In the genomic region with DNA sequence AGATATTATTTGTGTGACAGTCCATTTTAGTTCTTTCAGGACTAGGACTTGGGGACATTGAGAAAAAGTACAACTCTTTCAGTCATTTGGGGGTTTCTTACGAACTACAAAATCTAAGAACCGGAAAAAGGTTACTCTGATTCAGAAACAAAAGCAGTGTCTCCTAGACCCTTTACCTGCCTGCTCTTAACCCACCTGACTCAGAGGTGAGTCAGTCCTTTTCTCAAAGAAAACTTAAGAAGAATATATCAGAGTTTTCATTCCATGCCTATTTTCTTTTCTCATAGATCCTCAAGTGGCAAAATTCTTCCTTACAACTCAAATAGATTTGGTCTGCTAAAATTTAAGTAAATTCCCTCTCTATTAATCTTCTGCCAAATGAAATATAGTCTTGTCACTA, we compare ENCODE assay signal across 25 cellular contexts.
"Had no signal": no experiment of that assay in that cellular context is flagged by ENCODE, and none has a peak within 500 bp of the region (broad histone marks: within the 10 kb centered on the region; RNA-seq: fewer than 3 reads in every experiment).

No MANE protein-coding gene starts in this region.

- H2AFZ ChIP-seq: neural progenitor cell, parathyroid adenoma had no signal

- DNase-seq: cortex of kidney; effector memory CD8-positive, alpha-beta T cell; gastrocnemius medialis; head of caudate nucleus; kidney; left cardiac atrium; left lung; mesendoderm; midbrain; naive thymus-derived CD4-positive, alpha-beta T cell; stimulated activated CD4-positive, alpha-beta T cell treated with anti-CD3 and anti-CD28 coated beads, Interleukin-12 subunit alpha, Interleukin-12 subunit beta, amount 100 ng/mL, for 4 hours; stimulated activated CD4-positive, alpha-beta T cell treated with anti-CD3 and anti-CD28 coated beads, Interleukin-1b, Interleukin-23, amount 100 ng/mL, for 48 hours; stimulated activated CD4-positive, alpha-beta T cell treated with anti-CD3 and anti-CD28 coated beads, Interleukin-4, amount 100 ng/mL, for 1 hour; stimulated activated CD8-positive, alpha-beta memory T cell treated with anti-CD3 and anti-CD28 coated beads, Interleukin-4, amount 100 ng/mL, for 48 hours; stimulated activated naive CD4-positive, alpha-beta T cell; stimulated activated naive CD8-positive, alpha-beta T cell treated with anti-CD3 and anti-CD28 coated beads, Interleukin-15, amount 100 ng/mL, for 72 hours; transverse colon; upper lobe of right lung; uterus had no signal

- H3K79me2 ChIP-seq: parathyroid adenoma had no signal

- H3K27me3 ChIP-seq: gastrocnemius medialis, neural progenitor cell, right atrium auricular region, suprapubic skin, transverse colon, upper lobe of right lung, uterus had no signal

- H3K9me3 ChIP-seq: gastrocnemius medialis, left lung, right atrium auricular region, suprapubic skin, transverse colon, upper lobe of right lung, uterus had no signal

- H3K36me3 ChIP-seq: gastrocnemius medialis, left lung, neural progenitor cell, right atrium auricular region, suprapubic skin, transverse colon, upper lobe of right lung, uterus had no signal

- H3K27ac ChIP-seq: gastrocnemius medialis, left lung, neural progenitor cell, parathyroid adenoma, right atrium auricular region, suprapubic skin, transverse colon, upper lobe of right lung, uterus had no signal

- H3K4me2 ChIP-seq: neural progenitor cell, smooth muscle cell had no signal

- H3K4me3 ChIP-seq: gastrocnemius medialis, left lung, neural progenitor cell, right atrium auricular region, smooth muscle cell, suprapubic skin, transverse colon, upper lobe of right lung, uterus had no signal

- FAIRE-seq: endometrium, kidney had no signal

- H3K4me1 ChIP-seq: gastrocnemius medialis, left lung, upper lobe of right lung, uterus had no signal

- H3K9ac ChIP-seq: neural progenitor cell, parathyroid adenoma had no signal
